ENCODE assay signal across 8 cellular contexts in genomic region chr3:132029182-132029902, GRCh38. TPM values are rescaled to one million over a fixed set of nuclear protein-coding genes. Genes with fewer than 3 reads are reported as not detected.
DNase-seq lines count a peak whose midpoint lies in the region; ATAC-seq, FAIRE-seq and TF ChIP-seq lines count a peak whose summit lies in the region.

No MANE protein-coding gene starts in this region.

- H3K4me2 ChIP-seq in A549 = peak overlapping the region; percentile 75

- DNase-seq in A549 (ENCODE audit: low read depth in 1 of 2, low spot score in 1 of 2) = peak; percentile 66 to 82
- DNase-seq in NCI-H2171 (lab: John Stamatoyannopoulos, UW) = peak; percentile 59
- DNase-seq in cerebellar cortex (ENCODE audit: low spot score) = peak; percentile 77
- DNase-seq in kidney glomerular epithelial cell (lab: John Stamatoyannopoulos, UW) = peak; percentile 57
- peak; percentile 9 for DNase-seq in stimulated activated CD4-positive, alpha-beta T cell treated with anti-CD3 and anti-CD28 coated beads, Interleukin-2, amount 100 ng/mL, for 4 hours (ENCODE audit: low read depth)

- H3K27ac ChIP-seq in A549 (0 out of 6 replicates have a peak overlapping the region, but pooled peaks of 1 of the 2 experiments have one; percentile 22), VCaP (peak overlapping the region; percentile 79)

- POLR2A ChIA-PET in A549 (lab: Yijun Ruan, JAX) = no interaction called here

- WGBS in A549 (ENCODE audit: missing lambda C conversion rate) = 24% methylated on average over 15 of the region's 15 CpGs

- ATAC-seq in A549 (peak; percentile 96 to 100), GM18508 (IDR thresholded peaks at IDR 0.05; ENCODE audit: insufficient read depth, unreplicated experiment) (peak; percentile 65), HG03095 (IDR thresholded peaks at IDR 0.05; ENCODE audit: unreplicated experiment) (peak; percentile 72)

- FAIRE-seq in A549 (lab: Jason Lieb, UNC) = no peak

- TF ChIP-seq EP300 in A549 (IDR thresholded peaks at IDR 0.05) = no peak

- no peak overlapping the region for H3K4me3 ChIP-seq in A549

- no peaks in the 10 kb centered on the region for H3K9me3 ChIP-seq in A549

- peaks cover 29% of the 10 kb centered on the region for H3K4me1 ChIP-seq in A549

- CTCF ChIA-PET in A549 (lab: Yijun Ruan, JAX) = interaction anchor here (0.5 to 3.1 kb wide), 32 partner anchors 9 to 999 kb away, joined by 3 to 68 read pairs (median 3); no protein-coding TSS in a partner anchor

- TF ChIP-seq POLR2A in A549 (IDR thresholded peaks at IDR 0.05; ENCODE audit: low read length) = no peak

- TF ChIP-seq RAD21 in A549 (conservative IDR thresholded peaks at IDR 0.05 in 1 of 2, IDR thresholded peaks at IDR 0.05 in 1 of 2) = peak; percentile 88 to 93

- peak; percentile 84 for TF ChIP-seq CTCF in A549 (IDR thresholded peaks at IDR 0.05)
- peak; percentile 93 for TF ChIP-seq CTCF in VCaP (conservative IDR thresholded peaks at IDR 0.05)

TF ChIP-seq in A549, 52 proteins besides CTCF, POLR2A, EP300 and RAD21:
- TF ChIP-seq, protein P1, sequence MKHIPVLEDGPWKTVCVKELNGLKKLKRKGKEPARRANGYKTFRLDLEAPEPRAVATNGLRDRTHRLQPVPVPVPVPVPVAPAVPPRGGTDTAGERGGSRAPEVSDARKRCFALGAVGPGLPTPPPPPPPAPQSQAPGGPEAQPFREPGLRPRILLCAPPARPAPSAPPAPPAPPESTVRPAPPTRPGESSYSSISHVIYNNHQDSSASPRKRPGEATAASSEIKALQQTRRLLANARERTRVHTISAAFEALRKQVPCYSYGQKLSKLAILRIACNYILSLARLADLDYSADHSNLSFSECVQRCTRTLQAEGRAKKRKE (CRISPR knock-in tag; IDR thresholded peaks at IDR 0.05; ENCODE audit: low read depth) = no peak
- peak; percentile 80 for TF ChIP-seq SMC3 (IDR thresholded peaks at IDR 0.05)

RNA-seq across cellular contexts. Expression of gene CPNE4, which starts 5.5 kb away (rescaled TPM):
- polyA plus RNA-seq in A549 (2011; rRNA removed) (8.7 and 10.6 TPM in 2 replicates), A549 (2017; fragmentation: RNase III; extraction: RNeasy Plus Mini Kit Qiagen cat#74134 plus additional on column Dnase treatment) (3.5 to 4.2 TPM (median 3.6 TPM) in 3 replicates)
- 3.3 and 3.7 TPM in 2 replicates for polyA plus RNA-seq in A549 (2012; cell fraction: cytosol; rRNA removed)
- 2.8 and 2.9 TPM in 2 replicates for polyA plus RNA-seq in A549 (2012; cell fraction: nucleus; rRNA removed)
- 17.3 and 21.5 TPM in 2 replicates for polyA minus RNA-seq in A549 (2011; rRNA and poly(A)+ RNA removed)

Comparison
In these comparisons a context has a peak if more than half of its experiments do, and no peak if none do; other contexts are left out.
1. DNase-seq: peak in every context shown above with its lines; median percentile 77 in cerebellar cortex; 74 in A549; 59 in NCI-H2171; 57 in kidney glomerular epithelial cell; 9 in stimulated activated CD4-positive, alpha-beta T cell treated with anti-CD3 and anti-CD28 coated beads, Interleukin-2, amount 100 ng/mL, for 4 hours.